In the genomic region with DNA sequence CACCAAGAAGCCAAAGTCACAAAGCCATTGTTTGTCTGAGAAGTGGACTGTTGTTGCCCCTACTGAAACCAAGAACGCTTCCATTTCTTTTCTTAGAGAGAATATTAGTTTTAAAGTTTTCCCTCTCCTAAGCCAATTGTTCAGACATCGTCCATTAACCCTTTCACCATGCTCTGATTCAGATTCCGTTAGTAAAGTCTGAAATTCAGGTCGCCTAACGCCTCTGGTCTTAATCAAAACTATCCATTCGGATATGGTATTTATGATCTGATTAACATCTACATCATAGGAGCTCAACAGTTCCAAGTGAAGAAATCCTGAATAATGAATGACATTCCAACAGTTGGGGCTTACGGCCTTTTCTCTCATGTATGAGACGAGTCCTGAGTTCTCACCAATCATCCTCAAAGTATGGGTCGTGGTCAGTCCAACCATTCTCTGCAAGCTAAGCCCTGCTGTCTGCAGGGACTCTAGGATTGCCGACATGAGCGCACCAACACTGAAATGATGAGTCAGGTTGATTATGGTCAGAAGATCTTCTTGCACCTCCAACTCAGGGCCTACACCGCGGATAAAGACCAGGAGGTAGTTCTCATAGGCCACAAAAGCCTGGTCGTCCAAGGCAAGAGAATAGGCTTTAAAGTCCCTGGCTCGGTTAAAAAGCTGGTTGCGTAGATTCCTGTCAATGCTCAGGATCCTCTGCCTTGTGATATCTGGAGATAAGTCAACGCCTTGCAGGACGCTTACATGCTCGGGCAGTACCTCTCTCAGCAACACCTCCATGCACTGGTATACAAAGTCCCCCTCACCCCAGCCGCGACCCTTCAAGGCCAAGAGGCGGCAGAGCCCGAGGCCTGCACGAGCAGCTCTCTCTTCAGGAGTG, we compare ENCODE assay signal across 8 cellular contexts. TPM values are rescaled to one million over a fixed set of nuclear protein-coding genes. Genes with fewer than 3 reads are reported as not detected.
DNase-seq lines count a peak whose midpoint lies in the region; ATAC-seq and TF ChIP-seq lines count a peak whose summit lies in the region.

No MANE protein-coding gene starts in this region.

- no peaks in the 10 kb centered on the region for H3K9me3 ChIP-seq in mucosa of descending colon

- intact Hi-C loops in mucosa of descending colon (cut with DNase I, micrococcal nuclease), result no loop called here

- ATAC-seq in mucosa of descending colon, result no peak
- no peak for ATAC-seq in HG03571 (IDR thresholded peaks at IDR 0.05; ENCODE audit: unreplicated experiment)

- peak overlapping the region; percentile 37 for H3K4me3 ChIP-seq in mucosa of descending colon

- DNase-seq in AG09319 (ENCODE audit: extremely low read depth, low read depth) (peak; percentile 0), HT-29 (ENCODE audit: low spot score) (peak; percentile 17), mucosa of descending colon (no peak), NCI-H748 (lab: John Stamatoyannopoulos, UW; ENCODE audit: unreplicated experiment) (no peak), NCI-H128 (lab: John Stamatoyannopoulos, UW; ENCODE audit: unreplicated experiment) (no peak), anterior cingulate cortex (lab: John Stamatoyannopoulos, UW) (no peak)

- peak overlapping the region; percentile 97 for H3K27ac ChIP-seq in cingulate gyrus (ENCODE audit: low read depth, low read length)

- TF ChIP-seq CTCF in AG09319 (IDR thresholded peaks at IDR 0.05; ENCODE audit: low read depth, low read length) (no peak), mucosa of descending colon (IDR thresholded peaks at IDR 0.05) (no peak)

- H3K36me3 ChIP-seq in mucosa of descending colon (ENCODE audit: low read depth), result peaks cover 6% of the 10 kb centered on the region

- H3K4me1 ChIP-seq in mucosa of descending colon (ENCODE audit: low read depth), result peaks cover 24% of the 10 kb centered on the region

RNA-seq across cellular contexts. Expression of a gene that starts 0.8 kb away (rescaled TPM):
- total RNA-seq in HT-29 (2014; rRNA removed; shearing (Covaris generic)), result 1.6 and 3.1 TPM in 2 replicates
- 10 to 100 TPM in 2 of 3 donors, 1 to 10 TPM in 1; 9.9 to 21.2 (median 13.6) TPM for total RNA-seq in mucosa of descending colon

RNA-seq across cellular contexts. Expression of a gene that starts 1.2 kb away (rescaled TPM):
- 28.2 and 34.4 TPM in 2 replicates for total RNA-seq in HT-29 (2014; rRNA removed; shearing (Covaris generic))
- 10 to 100 TPM; 15.4 to 25.9 (median 23.7) TPM for total RNA-seq in mucosa of descending colon

RNA-seq across cellular contexts. Expression of a gene that starts 47.3 kb away (rescaled TPM):
- total RNA-seq in HT-29 (2014; rRNA removed; shearing (Covaris generic)), result 0.13 and 6.4 TPM in 2 replicates
- 100 to 1,000 TPM in 1 of 3 donors, 10 to 100 TPM in 2; 78.6 to 163 (median 97.3) TPM for total RNA-seq in mucosa of descending colon

Comparison
In these comparisons a context has a peak if more than half of its experiments do, and no peak if none do; other contexts are left out.
1. DNase-seq: peak in AG09319 (single experiment) and HT-29 (single experiment); none in mucosa of descending colon (0 of 3), NCI-H748 (single experiment), NCI-H128 (single experiment) and anterior cingulate cortex (0 of 58).
2. RNA of a gene that starts 47.3 kb away (total RNA-seq): 78.6 to 163 TPM in mucosa of descending colon; 0.13 to 6.4 TPM in HT-29; every median in the first group is over 10 times any median in the second.